In genomic region chr11:93515438-93515837, GRCh38 we compare ENCODE assay signal across 16 cellular contexts. TPM values are rescaled to one million over a fixed set of nuclear protein-coding genes. Genes with fewer than 3 reads are reported as not detected.
DNase-seq lines count a peak whose midpoint lies in the region; ATAC-seq and TF ChIP-seq lines count a peak whose summit lies in the region.
"Had no signal": no experiment of that assay in that cellular context is flagged by ENCODE, and none has a peak within 500 bp of the region (broad histone marks: within the 10 kb centered on the region; RNA-seq: fewer than 3 reads in every experiment).

No MANE protein-coding gene starts in this region.

- ATAC-seq in HG02938 (IDR thresholded peaks at IDR 0.05; ENCODE audit: unreplicated experiment) = no peak

- BruUV-seq in MCF 10A (replicated peaks; lab: Mats Ljungman, UMichigan) = no TSS peak

- intact Hi-C loops in breast epithelium (cut with DNase I; ENCODE audit: low total_unique reads) (no loop called here), MCF 10A (cut with micrococcal nuclease) (no loop called here)

- in situ Hi-C loops in KBM-7 (cut with MboI; ENCODE audit: low pct_unique_long_range_greater_than_20kb, low sequenced_read_pairs) = no loop called here

- DNase-seq in breast epithelium (ENCODE audit: low spot score in 2 of 2) = no peak
- DNase-seq in MCF 10A (ENCODE audit: unreplicated experiment) = no peak
- peak; percentile 38 for DNase-seq in KBM-7
- peak; percentile 35 for DNase-seq in dermis blood vessel endothelial cell
- peak; percentile 18 for DNase-seq in retina
- DNase-seq in OCI-M2 (lab: John Stamatoyannopoulos, UW; ENCODE audit: unreplicated experiment) = no peak
- DNase-seq in GOT3 (lab: John Stamatoyannopoulos, UW) = no peak
- DNase-seq: CD4-positive, CD25-positive, alpha-beta regulatory T cell; DMS53; H7; NCI-H1417; NCI-H2029; NCI-H524; PC-9; SK-N-SH had no signal

- TF ChIP-seq CTCF in breast epithelium (IDR thresholded peaks at IDR 0.05) = no peak
- no peak for TF ChIP-seq CTCF in MCF 10A (IDR thresholded peaks at IDR 0.05; ENCODE audit: unreplicated experiment)

- H3K4me1 ChIP-seq in breast epithelium = peaks cover 0 to 3% of the 10 kb centered on the region in 2 donors

- no peaks in the 10 kb centered on the region for H3K9me3 Mint-ChIP-seq in MCF 10A (ENCODE audit: unreplicated experiment)
- H3K9me3 Mint-ChIP-seq: CD4-positive, CD25-positive, alpha-beta regulatory T cell had no signal

- H3K36me3 Mint-ChIP-seq in MCF 10A (ENCODE audit: insufficient read depth, unreplicated experiment) = peaks cover 4% of the 10 kb centered on the region
- H3K36me3 Mint-ChIP-seq: CD4-positive, CD25-positive, alpha-beta regulatory T cell had no signal

- POLR2A ChIA-PET in MCF 10A (lab: Yijun Ruan, JAX) = no interaction called here

- peaks cover 7% of the 10 kb centered on the region for H3K4me1 Mint-ChIP-seq in MCF 10A (ENCODE audit: insufficient read depth, unreplicated experiment)

- H3K4me3 ChIP-seq in breast epithelium = no peak overlapping the region
- H3K4me3 ChIP-seq: PC-9 had no signal

- no peak overlapping the region for H3K4me3 Mint-ChIP-seq in MCF 10A (ENCODE audit: unreplicated experiment)
- H3K4me3 Mint-ChIP-seq: CD4-positive, CD25-positive, alpha-beta regulatory T cell had no signal

- no peak overlapping the region for H3K27ac Mint-ChIP-seq in MCF 10A (ENCODE audit: low read depth, unreplicated experiment)
- H3K27ac Mint-ChIP-seq: CD4-positive, CD25-positive, alpha-beta regulatory T cell had no signal

- H3K36me3 ChIP-seq in breast epithelium = no peaks in the 10 kb centered on the region

- no peaks in the 10 kb centered on the region for H3K27me3 Mint-ChIP-seq in MCF 10A (ENCODE audit: insufficient read depth, unreplicated experiment)

- TF ChIP-seq POLR2A in breast epithelium (IDR thresholded peaks at IDR 0.05) = no peak

- H3K27ac ChIP-seq in breast epithelium = peak overlapping the region; percentile 12 to 14
- H3K27ac ChIP-seq: PC-9 had no signal

- H3K9me3 ChIP-seq in breast epithelium = no peaks in the 10 kb centered on the region
- H3K9me3 ChIP-seq: SK-N-SH had no signal

- CTCF ChIA-PET in MCF 10A (lab: Yijun Ruan, JAX) = no interaction called here

- H3K27me3 ChIP-seq in breast epithelium = no peaks in the 10 kb centered on the region

RNA-seq across cellular contexts. Expression of gene SMCO4, which starts 27.8 kb away (rescaled TPM):
- 10 to 100 TPM; 13.4 to 64.4 (median 21.0) TPM for total RNA-seq in breast epithelium
- 8.5 and 10.0 TPM in 2 replicates for total RNA-seq in MCF 10A (2022)
- total RNA-seq in dermis blood vessel endothelial cell = 6.2 and 25.5 TPM in 2 replicates

Comparison
In these comparisons a context has a peak if more than half of its experiments do, and no peak if none do; other contexts are left out.
1. DNase-seq: peak in KBM-7 (single experiment), dermis blood vessel endothelial cell (single experiment) and retina (single experiment); none in breast epithelium (0 of 2), MCF 10A (single experiment), OCI-M2 (single experiment) and GOT3 (single experiment).